ENCODE assay signal across 18 cellular contexts in genomic region chr11:15627560-15627959, GRCh38.
DNase-seq lines count a peak whose midpoint lies in the region; ATAC-seq and TF ChIP-seq lines count a peak whose summit lies in the region.
"Had no signal": no experiment of that assay in that cellular context is flagged by ENCODE, and none has a peak within 500 bp of the region (broad histone marks: within the 10 kb centered on the region; RNA-seq: fewer than 3 reads in every experiment).

No MANE protein-coding gene starts in this region.

- H3K4me1 ChIP-seq in SK-N-SH (ENCODE audit: control insufficient read depth in 1 of 2, insufficient read depth in 2 of 2, low read depth in 1 of 2, low read length in 1 of 2): peaks cover 0 to 25% of the 10 kb centered on the region in 2 experiments; a peak in 2 of 4 replicates
- no peaks in the 10 kb centered on the region for H3K4me1 ChIP-seq in adipocyte (ENCODE audit: control insufficient read depth, insufficient read depth, low read length)
- H3K4me1 ChIP-seq in thyroid gland: no peaks in the 10 kb centered on the region
- H3K4me1 ChIP-seq: vagina had no signal

- no peaks in the 10 kb centered on the region for H3F3A ChIP-seq in SK-N-SH (replicated peaks; ENCODE audit: insufficient read depth)

- POLR2A ChIA-PET in SK-N-SH (lab: Yijun Ruan, JAX): no interaction called here

- no peak for DNase-seq in SK-N-SH
- peak; percentile 35 for DNase-seq in adipocyte (ENCODE audit: low read depth)
- peak; percentile 13 for DNase-seq in fibroblast of the aortic adventitia (ENCODE audit: low read depth)
- DNase-seq in stromal cell of bone marrow (ENCODE audit: low read depth): peak; percentile 57
- DNase-seq in iPS-NIHi11 (ENCODE audit: low spot score): no peak
- DNase-seq in thyroid gland: no peak
- no peak for DNase-seq in T-helper 1 cell
- DNase-seq: activated CD8-positive, alpha-beta memory T cell treated with anti-CD3 and anti-CD28 coated beads, Interleukin-2, amount 50 U/mL, for 48 hours; activated gamma-delta T cell; amygdala; DMS153; endodermal cell; left colon; NCI-H187 treated with DMSO at 0.1 percent for 48 hours; NCI-H446 treated with DMSO at 0.1 percent for 48 hours had no signal

- intact Hi-C loops in thyroid gland (cut with DNase I): no loop called here

- H2AFZ ChIP-seq in SK-N-SH (ENCODE audit: low read depth): no peak overlapping the region

- H4K20me1 ChIP-seq in SK-N-SH (ENCODE audit: insufficient read depth): no peaks in the 10 kb centered on the region

- TF ChIP-seq CTCF in SK-N-SH (IDR thresholded peaks at IDR 0.05) (no peak), fibroblast of the aortic adventitia (IDR thresholded peaks at IDR 0.05; ENCODE audit: insufficient read depth, low read length) (no peak), thyroid gland (IDR thresholded peaks at IDR 0.05) (no peak)

- H3K9ac ChIP-seq in SK-N-SH (no peak overlapping the region), adipocyte (ENCODE audit: low read length) (no peak overlapping the region)

- H3K27me3 ChIP-seq in SK-N-SH (ENCODE audit: insufficient read depth): no peaks in the 10 kb centered on the region
- H3K27me3 ChIP-seq in adipocyte (replicated peaks; ENCODE audit: control insufficient read depth, insufficient read depth, low read length): peaks cover 30% of the 10 kb centered on the region
- no peaks in the 10 kb centered on the region for H3K27me3 ChIP-seq in thyroid gland
- H3K27me3 ChIP-seq: vagina had no signal

- CTCF ChIA-PET in SK-N-SH (lab: Yijun Ruan, JAX): interaction anchor here (1.0 kb wide), 1 partner anchor 22 kb away, joined by 3 read pairs; no protein-coding TSS in a partner anchor

- H3K79me2 ChIP-seq in SK-N-SH (ENCODE audit: insufficient read depth): no peaks in the 10 kb centered on the region

- no peak for TF ChIP-seq EP300 in SK-N-SH (IDR thresholded peaks at IDR 0.05; ENCODE audit: borderline replicate concordance in 1 of 2, low read depth in 1 of 2, low read length in 1 of 2)

- no peak for TF ChIP-seq RAD21 in SK-N-SH (IDR thresholded peaks at IDR 0.05; ENCODE audit: low read length)

- H3K27ac ChIP-seq in SK-N-SH (ENCODE audit: low read depth in 2 of 2, low read length in 1 of 2) (no peak overlapping the region), thyroid gland (no peak overlapping the region)
- H3K27ac ChIP-seq: vagina had no signal

- no peak for TF ChIP-seq POLR2A in thyroid gland (IDR thresholded peaks at IDR 0.05)

- H3K36me3 ChIP-seq in SK-N-SH (replicated peaks in 1 of 2; ENCODE audit: control insufficient read depth in 1 of 2, insufficient read depth in 2 of 2, low read length in 1 of 2) (no peaks in the 10 kb centered on the region), adipocyte (ENCODE audit: control insufficient read depth, insufficient read depth, low read length, severe bottlenecking) (no peaks in the 10 kb centered on the region), thyroid gland (no peaks in the 10 kb centered on the region)
- H3K36me3 ChIP-seq: vagina had no signal

- H3K4me2 ChIP-seq in SK-N-SH: no peak overlapping the region

- H3K4me3 ChIP-seq in SK-N-SH (ENCODE audit: low read depth in 2 of 2, low read length in 1 of 2): no peak overlapping the region
- H3K4me3 ChIP-seq in adipocyte (ENCODE audit: low read length): no peak overlapping the region
- no peak overlapping the region for H3K4me3 ChIP-seq in fibroblast of the aortic adventitia (ENCODE audit: low read depth, low read length)
- H3K4me3 ChIP-seq in thyroid gland (replicated peaks in 1 of 3): no peak overlapping the region
- H3K4me3 ChIP-seq: vagina had no signal

- H3K9me3 ChIP-seq in SK-N-SH: no peaks in the 10 kb centered on the region
- H3K9me3 ChIP-seq in adipocyte (ENCODE audit: control insufficient read depth, low read length): no peaks in the 10 kb centered on the region
- no peaks in the 10 kb centered on the region for H3K9me3 ChIP-seq in thyroid gland
- H3K9me3 ChIP-seq: vagina had no signal

- no peak for ATAC-seq in SK-N-SH treated with all-trans-retinoic acid at 6 μM for 48 hours
- ATAC-seq: HCT116, left colon had no signal

- no peaks in the 10 kb centered on the region for H3K9me2 ChIP-seq in SK-N-SH

TF ChIP-seq in SK-N-SH treated with all-trans-retinoic acid at 6 μM for 48 hours, 23 proteins besides CTCF, POLR2A, EP300 and RAD21:
- TF ChIP-seq ISL1 (CRISPR knock-in tag; IDR thresholded peaks at IDR 0.05): peak; percentile 64
- no peak for TF ChIP-seq ZNF8 (CRISPR knock-in tag; IDR thresholded peaks at IDR 0.05)
- TF ChIP-seq, protein P1, sequence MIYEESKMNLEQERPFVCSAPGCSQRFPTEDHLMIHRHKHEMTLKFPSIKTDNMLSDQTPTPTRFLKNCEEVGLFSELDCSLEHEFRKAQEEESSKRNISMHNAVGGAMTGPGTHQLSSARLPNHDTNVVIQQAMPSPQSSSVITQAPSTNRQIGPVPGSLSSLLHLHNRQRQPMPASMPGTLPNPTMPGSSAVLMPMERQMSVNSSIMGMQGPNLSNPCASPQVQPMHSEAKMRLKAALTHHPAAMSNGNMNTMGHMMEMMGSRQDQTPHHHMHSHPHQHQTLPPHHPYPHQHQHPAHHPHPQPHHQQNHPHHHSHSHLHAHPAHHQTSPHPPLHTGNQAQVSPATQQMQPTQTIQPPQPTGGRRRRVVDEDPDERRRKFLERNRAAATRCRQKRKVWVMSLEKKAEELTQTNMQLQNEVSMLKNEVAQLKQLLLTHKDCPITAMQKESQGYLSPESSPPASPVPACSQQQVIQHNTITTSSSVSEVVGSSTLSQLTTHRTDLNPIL (CRISPR knock-in tag; IDR thresholded peaks at IDR 0.05; ENCODE audit: low read depth): peak; percentile 78; the same call in 1 of the 2 replicates

TF ChIP-seq in SK-N-SH, 30 proteins besides CTCF, POLR2A, EP300 and RAD21:
- TF ChIP-seq NFIC (IDR thresholded peaks at IDR 0.05; ENCODE audit: borderline replicate concordance) (no peak), TCF12 (IDR thresholded peaks at IDR 0.05) (no peak), NRF1 (IDR thresholded peaks at IDR 0.05; ENCODE audit: low read depth, low read length) (no peak), RCOR1 (IDR thresholded peaks at IDR 0.05; ENCODE audit: low read length) (no peak), IRF3 (IDR thresholded peaks at IDR 0.05; ENCODE audit: low read depth, low read length) (no peak), JUND (IDR thresholded peaks at IDR 0.05) (no peak), USF2 (IDR thresholded peaks at IDR 0.05; ENCODE audit: borderline replicate concordance, low read depth, low read length) (no peak), TEAD4 (IDR thresholded peaks at IDR 0.05; ENCODE audit: borderline replicate concordance, insufficient read depth) (no peak), TAF1 (IDR thresholded peaks at IDR 0.05; ENCODE audit: borderline replicate concordance, low read depth, low read length) (no peak), YY1 (IDR thresholded peaks at IDR 0.05; ENCODE audit: low read depth) (no peak), EZH2phosphoT487 (IDR thresholded peaks at IDR 0.05; ENCODE audit: borderline replicate concordance, low read depth) (no peak), FOXJ3 (CRISPR knock-in tag; IDR thresholded peaks at IDR 0.05) (no peak), GATA2 (CRISPR knock-in tag; IDR thresholded peaks at IDR 0.05) (no peak), GABPA (IDR thresholded peaks at IDR 0.05; ENCODE audit: low read depth) (no peak), SIN3A (IDR thresholded peaks at IDR 0.05; ENCODE audit: borderline replicate concordance, low read depth, low read length) (no peak)
TF ChIP-seq in SK-N-SH: peak in this region for 0.

Comparison
In these comparisons a context has a peak if more than half of its experiments do, and no peak if none do; other contexts are left out.
1. DNase-seq: peak in adipocyte (single experiment), fibroblast of the aortic adventitia (single experiment) and stromal cell of bone marrow (single experiment); none in SK-N-SH (single experiment), iPS-NIHi11 (single experiment), thyroid gland (0 of 2) and T-helper 1 cell (0 of 5).